Comparison of ENCODE assay signal across 12 cellular contexts in genomic region chr17:73359987-73360410, GRCh38. TPM values are rescaled to one million over a fixed set of nuclear protein-coding genes. Genes with fewer than 3 reads are reported as not detected.
DNase-seq lines count a peak whose midpoint lies in the region; ATAC-seq and TF ChIP-seq lines count a peak whose summit lies in the region.
"Had no signal": no experiment of that assay in that cellular context is flagged by ENCODE, and none has a peak within 500 bp of the region (broad histone marks: within the 10 kb centered on the region; RNA-seq: fewer than 3 reads in every experiment).

No MANE protein-coding gene starts in this region.

- H3K4me1 Mint-ChIP-seq in progenitor cell of endocrine pancreas (ENCODE audit: low read depth) = peaks cover 33% of the 10 kb centered on the region
- H3K4me1 Mint-ChIP-seq: activated naive CD4-positive, alpha-beta T cell treated with anti-CD3 and anti-CD28 coated beads, Interleukin-2, amount 50 U/mL, for 24 hours; memory B cell had no signal

- H3K4me3 ChIP-seq in heart right ventricle (no peak overlapping the region), MM.1S (ENCODE audit: low read length) (no peak overlapping the region), vagina (no peak overlapping the region)

- no peak overlapping the region for H3K9ac ChIP-seq in MM.1S (ENCODE audit: low read length)

- H3K27ac Mint-ChIP-seq in progenitor cell of endocrine pancreas = peak overlapping the region; percentile 91
- H3K27ac Mint-ChIP-seq: activated naive CD4-positive, alpha-beta T cell treated with anti-CD3 and anti-CD28 coated beads, Interleukin-2, amount 50 U/mL, for 24 hours; memory B cell had no signal

- no peaks in the 10 kb centered on the region for H3K9me3 Mint-ChIP-seq in progenitor cell of endocrine pancreas (ENCODE audit: low read depth)
- H3K9me3 Mint-ChIP-seq: activated naive CD4-positive, alpha-beta T cell treated with anti-CD3 and anti-CD28 coated beads, Interleukin-2, amount 50 U/mL, for 24 hours; memory B cell had no signal

- H3K27me3 ChIP-seq in heart right ventricle (no peaks in the 10 kb centered on the region), MM.1S (replicated peaks; ENCODE audit: insufficient read depth, low read length) (peaks cover 69% of the 10 kb centered on the region), vagina (no peaks in the 10 kb centered on the region)

- no peak overlapping the region for H3K4me2 ChIP-seq in MM.1S (ENCODE audit: low read depth, low read length)

- H3K27ac ChIP-seq in heart right ventricle (peak overlapping the region in 1 of 10 donors; percentile 34), MM.1S (ENCODE audit: low read length) (no peak overlapping the region), vagina (no peak overlapping the region)

- WGBS in heart right ventricle, 2 donors = 47 to 63% methylated on average over 7 of the region's 7 CpGs

- TF ChIP-seq POLR2A in vagina (IDR thresholded peaks at IDR 0.05) = no peak

- ATAC-seq in heart right ventricle = peak in 6 of 8 donors; percentile 21 to 78 (median 56)
- ATAC-seq in HG02973 (IDR thresholded peaks at IDR 0.05; ENCODE audit: unreplicated experiment) = no peak

- H3K27me3 Mint-ChIP-seq in progenitor cell of endocrine pancreas = peaks cover 2% of the 10 kb centered on the region
- H3K27me3 Mint-ChIP-seq: activated naive CD4-positive, alpha-beta T cell treated with anti-CD3 and anti-CD28 coated beads, Interleukin-2, amount 50 U/mL, for 24 hours; memory B cell had no signal

- H2AFZ ChIP-seq in MM.1S (ENCODE audit: low read length) = no peak overlapping the region

- no peaks in the 10 kb centered on the region for H3K9me2 ChIP-seq in MM.1S (replicated peaks; ENCODE audit: insufficient read depth, low read length)

- no peaks in the 10 kb centered on the region for H3F3A ChIP-seq in MM.1S (ENCODE audit: insufficient read depth, low read length)

- intact Hi-C loops in heart right ventricle (cut with DNase I) = loop anchor here in 4 of 10 donors (10.0 kb wide), 2 partner anchors 45 to 635 kb away; partner anchors contain the start of gene CDC42EP4 (in 2 of the 4)
- intact Hi-C loops in vagina (cut with DNase I) = loop anchor here (10.0 kb wide), 1 partner anchor 635 kb away; no protein-coding TSS in a partner anchor

- H3K9me3 ChIP-seq in heart right ventricle (no peaks in the 10 kb centered on the region), MM.1S (replicated peaks; ENCODE audit: insufficient read depth, low read length) (no peaks in the 10 kb centered on the region), vagina (no peaks in the 10 kb centered on the region)

- peak in 3 of 9 donors; percentile 17 to 23 (median 17) for TF ChIP-seq CTCF in heart right ventricle (IDR thresholded peaks at IDR 0.05)
- TF ChIP-seq CTCF in progenitor cell of endocrine pancreas (IDR thresholded peaks at IDR 0.05; ENCODE audit: unreplicated experiment) = peak; percentile 24
- no peak for TF ChIP-seq CTCF in MM.1S (IDR thresholded peaks at IDR 0.05; ENCODE audit: low read length)
- TF ChIP-seq CTCF in vagina (IDR thresholded peaks at IDR 0.05) = no peak

- H3K4me1 ChIP-seq in heart right ventricle (peaks cover 4 to 43% (median 28%) of the 10 kb centered on the region in 9 donors), MM.1S (ENCODE audit: low read length) (no peaks in the 10 kb centered on the region), vagina (peaks cover 23% of the 10 kb centered on the region)

- H4K20me1 ChIP-seq in MM.1S (ENCODE audit: insufficient read depth, low read length) = no peaks in the 10 kb centered on the region

- no peaks in the 10 kb centered on the region for H3K36me3 Mint-ChIP-seq in progenitor cell of endocrine pancreas (ENCODE audit: insufficient read depth)
- H3K36me3 Mint-ChIP-seq: activated naive CD4-positive, alpha-beta T cell treated with anti-CD3 and anti-CD28 coated beads, Interleukin-2, amount 50 U/mL, for 24 hours had no signal

- no peak overlapping the region for H3K4me3 Mint-ChIP-seq in progenitor cell of endocrine pancreas (ENCODE audit: low read depth)
- H3K4me3 Mint-ChIP-seq: activated naive CD4-positive, alpha-beta T cell treated with anti-CD3 and anti-CD28 coated beads, Interleukin-2, amount 50 U/mL, for 24 hours; memory B cell had no signal

- no peaks in the 10 kb centered on the region for H3K79me2 ChIP-seq in MM.1S (ENCODE audit: low read length)

- H3K36me3 ChIP-seq in heart right ventricle = no peaks in the 10 kb centered on the region
- no peaks in the 10 kb centered on the region for H3K36me3 ChIP-seq in MM.1S (replicated peaks; ENCODE audit: insufficient read depth, low read length)
- no peaks in the 10 kb centered on the region for H3K36me3 ChIP-seq in vagina

- peak; percentile 81 for DNase-seq in HT-29 (ENCODE audit: low spot score)
- DNase-seq in NOMO-1 treated with dmso at 0.1 percent for 144 hours (lab: John Stamatoyannopoulos, UW; ENCODE audit: unreplicated experiment) = peak; percentile 55
- DNase-seq in heart right ventricle = peak in 1 of 2 donors; percentile 64
- DNase-seq in progenitor cell of endocrine pancreas (ENCODE audit: low spot score, unreplicated experiment) = peak; percentile 36
- no peak for DNase-seq in activated CD4-positive, alpha-beta T cell treated with anti-CD3 and anti-CD28 coated beads, Interleukin-2, amount 50 U/mL, for 1 hour
- DNase-seq in MM.1S = no peak
- no peak for DNase-seq in vagina (ENCODE audit: extremely low spot score in 2 of 2)
- DNase-seq: DND-41; stimulated activated CD4-positive, alpha-beta T cell treated with anti-CD3 and anti-CD28 coated beads, Interleukin-2, amount 100 ng/mL, for 24 hours had no signal

RNA-seq across cellular contexts. Expression of gene CDC42EP4, which starts 48.2 kb away (rescaled TPM):
- 98.2 and 109 TPM in 2 replicates for total RNA-seq in HT-29 (2014; rRNA removed; shearing (Covaris generic))
- total RNA-seq in heart right ventricle (10 to 100 TPM; 22.0 to 87.6 (median 32.1) TPM), progenitor cell of endocrine pancreas (66.0 and 77.9 TPM in 2 replicates), vagina (73.7 TPM)
- polyA plus RNA-seq in heart right ventricle = 10 to 100 TPM; 18.6 to 32.8 TPM

Comparison
In these comparisons a context has a peak if more than half of its experiments do, and no peak if none do; other contexts are left out.
1. DNase-seq: peak in HT-29 (single experiment), NOMO-1 treated with dmso at 0.1 percent for 144 hours (single experiment) and progenitor cell of endocrine pancreas (single experiment); none in activated CD4-positive, alpha-beta T cell treated with anti-CD3 and anti-CD28 coated beads, Interleukin-2, amount 50 U/mL, for 1 hour (single experiment), MM.1S (single experiment) and vagina (0 of 2).